8 cellular contexts compared by ENCODE assay signal in the genomic region with DNA sequence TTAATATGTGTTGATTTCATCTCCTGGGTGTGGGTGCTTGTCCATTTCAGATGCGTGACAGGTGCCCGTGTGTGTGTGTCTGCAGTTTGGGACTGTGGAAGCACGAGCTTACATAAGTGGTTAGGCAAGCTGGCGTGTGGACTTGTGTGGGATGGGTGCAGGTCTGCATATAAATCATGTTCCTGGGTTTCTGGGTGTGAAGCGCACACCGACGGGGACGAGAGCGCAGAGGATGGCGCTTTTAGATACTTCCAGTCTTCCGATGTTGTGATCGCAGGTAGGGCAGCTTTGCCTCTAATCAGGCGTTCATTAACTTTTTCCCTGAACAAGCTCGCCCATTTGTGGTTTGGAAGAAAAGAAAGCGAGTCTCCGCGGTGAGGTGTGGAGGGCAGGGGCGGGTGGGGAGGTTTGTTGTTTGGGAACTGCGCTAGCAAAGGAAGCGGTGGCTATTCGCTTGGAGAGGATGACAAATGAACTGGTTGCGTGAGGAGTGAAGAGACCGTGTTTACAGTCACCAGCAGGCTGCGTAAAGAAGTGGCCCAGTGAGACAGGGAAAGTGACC. TPM values are rescaled to one million over a fixed set of nuclear protein-coding genes. Genes with fewer than 3 reads are reported as not detected.
DNase-seq lines count a peak whose midpoint lies in the region.

No MANE protein-coding gene starts in this region.

- H2AFZ ChIP-seq in Karpas-422 (ENCODE audit: low read length) = no peak overlapping the region

- H3K4me1 ChIP-seq in Karpas-422 (ENCODE audit: low read length) = no peaks in the 10 kb centered on the region

- no peaks in the 10 kb centered on the region for H3K36me3 ChIP-seq in Karpas-422 (ENCODE audit: insufficient read depth, low read length)

- DNase-seq in NOMO-1 treated with DMSO at 0.1 percent for 48 hours (lab: John Stamatoyannopoulos, UW; ENCODE audit: unreplicated experiment) (peak; percentile 0), NOMO-1 (lab: John Stamatoyannopoulos, UW; ENCODE audit: unreplicated experiment in 2 of 2) (no peak), SHP77 treated with DMSO at 0.1 percent for 48 hours (lab: John Stamatoyannopoulos, UW) (no peak), Karpas-422 (no peak), hepatic stellate cell (ENCODE audit: low spot score) (no peak)
- no peak for DNase-seq in activated CD4-positive, alpha-beta memory T cell treated with anti-CD3 and anti-CD28 coated beads, Interleukin-2, amount 10 ng/mL, durations not matched to agents 7 days and 5 days

- H3K9me2 ChIP-seq in Karpas-422 (replicated peaks; ENCODE audit: insufficient read depth, low read length) = 0 out of 2 replicates have a peak, but pooled peaks cover 5% of the 10 kb centered on the region

- H3K9me3 ChIP-seq in Karpas-422 (ENCODE audit: low read length) = no peaks in the 10 kb centered on the region

- no peak overlapping the region for H3K27ac ChIP-seq in Karpas-422 (ENCODE audit: low read length)

- H3K36me3 Mint-ChIP-seq in activated CD4-positive, alpha-beta memory T cell treated with anti-CD3 and anti-CD28 coated beads, Interleukin-2, amount 10 ng/mL, durations not matched to agents 7 days and 5 days (ENCODE audit: low read depth) = no peaks in the 10 kb centered on the region
- no peaks in the 10 kb centered on the region for H3K36me3 Mint-ChIP-seq in stimulated activated naive CD8-positive, alpha-beta T cell treated with anti-CD3 and anti-CD28 coated beads, Interleukin-15, Interleukin-2, amounts not matched to agents 100 ng/mL and 50 ng/mL, for 24 hours (ENCODE audit: low read depth)

- H3K79me2 ChIP-seq in Karpas-422 (ENCODE audit: low read length) = no peaks in the 10 kb centered on the region

- no peak overlapping the region for H3K27ac Mint-ChIP-seq in activated CD4-positive, alpha-beta memory T cell treated with anti-CD3 and anti-CD28 coated beads, Interleukin-2, amount 10 ng/mL, durations not matched to agents 7 days and 5 days
- H3K27ac Mint-ChIP-seq in stimulated activated naive CD8-positive, alpha-beta T cell treated with anti-CD3 and anti-CD28 coated beads, Interleukin-15, Interleukin-2, amounts not matched to agents 100 ng/mL and 50 ng/mL, for 24 hours = peak overlapping the region; percentile 46

- CTCF ChIA-PET in activated CD4-positive, alpha-beta memory T cell treated with anti-CD3 and anti-CD28 coated beads, Interleukin-2, amount 10 ng/mL, durations not matched to agents 7 days and 5 days (lab: Charles Lee) = interaction anchor here (0.6 kb wide), 1 partner anchor 69 kb away, joined by 4 read pairs; no protein-coding TSS in a partner anchor

- no peaks in the 10 kb centered on the region for H4K20me1 ChIP-seq in Karpas-422 (ENCODE audit: insufficient read depth, low read depth, low read length)

- H3K9me3 Mint-ChIP-seq in activated CD4-positive, alpha-beta memory T cell treated with anti-CD3 and anti-CD28 coated beads, Interleukin-2, amount 10 ng/mL, durations not matched to agents 7 days and 5 days = no peaks in the 10 kb centered on the region
- no peaks in the 10 kb centered on the region for H3K9me3 Mint-ChIP-seq in stimulated activated naive CD8-positive, alpha-beta T cell treated with anti-CD3 and anti-CD28 coated beads, Interleukin-15, Interleukin-2, amounts not matched to agents 100 ng/mL and 50 ng/mL, for 24 hours

- H3K4me1 Mint-ChIP-seq in activated CD4-positive, alpha-beta memory T cell treated with anti-CD3 and anti-CD28 coated beads, Interleukin-2, amount 10 ng/mL, durations not matched to agents 7 days and 5 days = peaks cover 16% of the 10 kb centered on the region
- H3K4me1 Mint-ChIP-seq in stimulated activated naive CD8-positive, alpha-beta T cell treated with anti-CD3 and anti-CD28 coated beads, Interleukin-15, Interleukin-2, amounts not matched to agents 100 ng/mL and 50 ng/mL, for 24 hours (ENCODE audit: low read depth) = peaks cover 21% of the 10 kb centered on the region

- H3K4me3 Mint-ChIP-seq in activated CD4-positive, alpha-beta memory T cell treated with anti-CD3 and anti-CD28 coated beads, Interleukin-2, amount 10 ng/mL, durations not matched to agents 7 days and 5 days = peak overlapping the region; percentile 28
- peak overlapping the region; percentile 56 for H3K4me3 Mint-ChIP-seq in stimulated activated naive CD8-positive, alpha-beta T cell treated with anti-CD3 and anti-CD28 coated beads, Interleukin-15, Interleukin-2, amounts not matched to agents 100 ng/mL and 50 ng/mL, for 24 hours

- no peak overlapping the region for H3K9ac ChIP-seq in Karpas-422 (ENCODE audit: low read length)

- POLR2A ChIA-PET in activated CD4-positive, alpha-beta memory T cell treated with anti-CD3 and anti-CD28 coated beads, Interleukin-2, amount 10 ng/mL, durations not matched to agents 7 days and 5 days (lab: Charles Lee) = no interaction called here

- H3K27me3 ChIP-seq in Karpas-422 (ENCODE audit: low read length) = no peaks in the 10 kb centered on the region

- H3K4me3 ChIP-seq in iPS-11a (ENCODE audit: low read depth, low read length) (peak overlapping the region; percentile 45), Karpas-422 (ENCODE audit: low read length) (no peak overlapping the region)

- peaks cover 49% of the 10 kb centered on the region for H3K27me3 Mint-ChIP-seq in activated CD4-positive, alpha-beta memory T cell treated with anti-CD3 and anti-CD28 coated beads, Interleukin-2, amount 10 ng/mL, durations not matched to agents 7 days and 5 days
- peaks cover 64% of the 10 kb centered on the region for H3K27me3 Mint-ChIP-seq in stimulated activated naive CD8-positive, alpha-beta T cell treated with anti-CD3 and anti-CD28 coated beads, Interleukin-15, Interleukin-2, amounts not matched to agents 100 ng/mL and 50 ng/mL, for 24 hours

- no peak overlapping the region for H3K4me2 ChIP-seq in Karpas-422 (ENCODE audit: low read depth, low read length, poor library complexity, severe bottlenecking)

RNA-seq across cellular contexts. Expression of a gene that starts 0.9 kb away (rescaled TPM):
- total RNA-seq in activated CD4-positive, alpha-beta memory T cell treated with anti-CD3 and anti-CD28 coated beads, Interleukin-2, amount 10 ng/mL, durations not matched to agents 7 days and 5 days = 1 to 10 TPM; 2.0 to 3.1 TPM
- total RNA-seq in Karpas-422 (2014; rRNA removed; shearing (Covaris generic); ENCODE audit: low replicate concordance) = 0.07 and 9.4 TPM in 2 replicates
